Comparison of ENCODE assay signal across 10 cellular contexts in genomic region chr1:109134423-109134822, GRCh38. TPM values are rescaled to one million over a fixed set of nuclear protein-coding genes. Genes with fewer than 3 reads are reported as not detected.
A peak's percentile ranks its signal among the peaks of the same experiment; 100 is the strongest.
DNase-seq lines count a peak whose midpoint lies in the region; ATAC-seq and TF ChIP-seq lines count a peak whose summit lies in the region.
"Had no signal": no experiment of that assay in that cellular context is flagged by ENCODE, and none has a peak within 500 bp of the region (broad histone marks: within the 10 kb centered on the region; RNA-seq: fewer than 3 reads in every experiment).

No MANE protein-coding gene starts in this region.

- H3K4me1 ChIP-seq in OCI-LY7 (ENCODE audit: insufficient read depth, low read length, poor library complexity, severe bottlenecking) (peaks cover 17% of the 10 kb centered on the region), muscle layer of duodenum (ENCODE audit: control insufficient read depth in 1 of 2, insufficient read depth in 2 of 2, low read length in 2 of 2) (peaks cover 0 to 11% of the 10 kb centered on the region in 2 donors)

- H3K4me3 ChIP-seq in OCI-LY7 (ENCODE audit: low read depth, low read length, poor library complexity, severe bottlenecking): no peak overlapping the region
- no peak overlapping the region for H3K4me3 ChIP-seq in muscle layer of duodenum (ENCODE audit: low read depth in 1 of 2, low read length in 2 of 2)

- TF ChIP-seq CTCF in OCI-LY7 (conservative IDR thresholded peaks at IDR 0.05; ENCODE audit: low read length): no peak

- ATAC-seq in GM21360 (IDR thresholded peaks at IDR 0.05; ENCODE audit: unreplicated experiment): peak; percentile 30
- ATAC-seq in GM18858 (IDR thresholded peaks at IDR 0.05; ENCODE audit: unreplicated experiment): no peak

- no TSS peak for BruUV-seq in OCI-LY7 (replicated peaks; lab: Mats Ljungman, UMichigan)

- peak overlapping the region; percentile 36 for H3K4me2 ChIP-seq in OCI-LY7 (ENCODE audit: low read length)

- CTCF ChIA-PET in OCI-LY7 (lab: Charles Lee; ENCODE audit: unreplicated experiment): interaction anchor here (0.7 kb wide), 1 partner anchor 64 kb away, joined by 3 read pairs; no protein-coding TSS in a partner anchor

- peak overlapping the region; percentile 56 for H2AFZ ChIP-seq in OCI-LY7 (ENCODE audit: low read length)

- H3K9me3 ChIP-seq in OCI-LY7 (ENCODE audit: low read length): no peaks in the 10 kb centered on the region
- H3K9me3 ChIP-seq in muscle layer of duodenum (ENCODE audit: control insufficient read depth in 1 of 2, low read length in 2 of 2): no peaks in the 10 kb centered on the region

- POLR2A ChIA-PET in OCI-LY7 (lab: Charles Lee): interaction anchor here (0.7 to 1.4 kb wide), 2 partner anchors 9 to 15 kb away, joined by 3 to 5 read pairs; no protein-coding TSS in a partner anchor

- no peaks in the 10 kb centered on the region for H3K79me2 ChIP-seq in OCI-LY7 (ENCODE audit: insufficient read depth, low read depth, low read length)

- H4K20me1 ChIP-seq in OCI-LY7 (ENCODE audit: insufficient read depth, low read length): no peaks in the 10 kb centered on the region

- H3K27me3 ChIP-seq in muscle layer of duodenum (ENCODE audit: low read depth, low read length): no peaks in the 10 kb centered on the region

- DNase-seq in DMS153 (lab: John Stamatoyannopoulos, UW) (peak; percentile 39), DMS153 treated with DMSO at 0.1 percent for 48 hours (lab: John Stamatoyannopoulos, UW; ENCODE audit: unreplicated experiment) (no peak), OCI-LY7 (ENCODE audit: low spot score) (peak; percentile 49), MV-4-11 (lab: John Stamatoyannopoulos, UW) (no peak), NCI-H1048 (lab: John Stamatoyannopoulos, UW) (no peak)
- DNase-seq: 8988T; activated effector memory CD4-positive, alpha-beta T cell treated with Interleukin-2 at 50 U/mL for 16 hours had no signal

- H3K36me3 ChIP-seq in OCI-LY7 (ENCODE audit: insufficient read depth, low read length) (no peaks in the 10 kb centered on the region), muscle layer of duodenum (ENCODE audit: control insufficient read depth in 1 of 2, insufficient read depth in 2 of 2, low read length in 2 of 2) (no peaks in the 10 kb centered on the region)

- no peak overlapping the region for H3K27ac ChIP-seq in OCI-LY7 (ENCODE audit: low read depth, low read length, poor library complexity, severe bottlenecking)
- peak overlapping the region; percentile 79 for H3K27ac ChIP-seq in muscle layer of duodenum (ENCODE audit: low read length)

- intact Hi-C loops in OCI-LY7 (cut with micrococcal nuclease; ENCODE audit: unreplicated experiment): no loop called here

- no peaks in the 10 kb centered on the region for H3K9me2 ChIP-seq in OCI-LY7 (ENCODE audit: insufficient read depth, low read length)

RNA-seq across cellular contexts. Expression of gene ELAPOR1, which starts 20.5 kb away (rescaled TPM):
- not detected in 2 replicates for total RNA-seq in OCI-LY7 (2014; rRNA removed; shearing (Covaris generic))
- total RNA-seq in OCI-LY7 (2022): 0.35 TPM in 1 of 2 replicates, not detected in the other

RNA-seq across cellular contexts. Expression of gene TMEM167B, which starts 43.9 kb away (rescaled TPM):
- 12.3 and 14.9 TPM in 2 replicates for total RNA-seq in OCI-LY7 (2014; rRNA removed; shearing (Covaris generic))
- total RNA-seq in OCI-LY7 (2022): 21.0 and 21.2 TPM in 2 replicates

RNA-seq across cellular contexts. Expression of gene TAF13, which starts 58.6 kb away (rescaled TPM):
- 7.6 and 8.3 TPM in 2 replicates for total RNA-seq in OCI-LY7 (2014; rRNA removed; shearing (Covaris generic))
- 22.7 and 27.2 TPM in 2 replicates for total RNA-seq in OCI-LY7 (2022)

Comparison
In these comparisons a context has a peak if more than half of its experiments do, and no peak if none do; other contexts are left out.
1. DNase-seq: peak in DMS153 (single experiment) and OCI-LY7 (single experiment); none in DMS153 treated with DMSO at 0.1 percent for 48 hours (single experiment), MV-4-11 (single experiment) and NCI-H1048 (single experiment).